ENCODE assay signal across 19 cellular contexts in genomic region chr9:113598451-113598850, GRCh38.
DNase-seq lines count a peak whose midpoint lies in the region; ATAC-seq and TF ChIP-seq lines count a peak whose summit lies in the region.
"Had no signal": no experiment of that assay in that cellular context is flagged by ENCODE, and none has a peak within 500 bp of the region (broad histone marks: within the 10 kb centered on the region; RNA-seq: fewer than 3 reads in every experiment).

No MANE protein-coding gene starts in this region.

- in situ Hi-C loops in ACHN (cut with HindIII; ENCODE audit: low pct_ligation_motif_present, low pct_unique_long_range_greater_than_20kb, low sequenced_read_pairs) = no loop called here

- H4K91ac ChIP-seq in trophoblast cell (ENCODE audit: low read depth, low read length) = no peak overlapping the region

- H3K4me1 ChIP-seq in BLaER1 treated with 17β-estradiol and CSF1 and Interleukin-3, amounts not matched to agents 10 nM and 100 nM = peaks cover 53 to 99% (median 87%) of the 10 kb centered on the region in 10 experiments
- H3K4me1 ChIP-seq in left ventricle myocardium inferior (peaks cover 97% of the 10 kb centered on the region), trophoblast cell (ENCODE audit: control insufficient read depth in 1 of 2, insufficient read depth in 2 of 2, low read length in 2 of 2) (peaks cover 55 to 60% of the 10 kb centered on the region in 2 experiments)

- peak overlapping the region in 2 of 11 experiments; percentile 8 to 22; a peak in 2 of 22 replicates for H3K9ac ChIP-seq in BLaER1 treated with 17β-estradiol and CSF1 and Interleukin-3, amounts not matched to agents 10 nM and 100 nM
- no peak overlapping the region for H3K9ac ChIP-seq in trophoblast cell (ENCODE audit: low read length)
- H3K9ac ChIP-seq: neural progenitor cell had no signal

- H3K79me2 ChIP-seq in trophoblast cell (ENCODE audit: control insufficient read depth, insufficient read depth, low read length, poor library complexity) = peaks cover 13% of the 10 kb centered on the region

- H2AFZ ChIP-seq in trophoblast cell (ENCODE audit: insufficient read depth, low read length, poor library complexity) = no peak overlapping the region
- H2AFZ ChIP-seq: neural progenitor cell had no signal

- H4K8ac ChIP-seq in trophoblast cell (ENCODE audit: low read depth, low read length) = no peak overlapping the region

- H3K4me3 ChIP-seq in BLaER1 treated with 17β-estradiol and CSF1 and Interleukin-3, amounts not matched to agents 10 nM and 100 nM = no peak overlapping the region
- H3K4me3 ChIP-seq in left ventricle myocardium inferior = peak overlapping the region; percentile 82
- no peak overlapping the region for H3K4me3 ChIP-seq in trophoblast cell (ENCODE audit: low read depth, low read length)
- H3K4me3 ChIP-seq: neural progenitor cell had no signal

- no peak overlapping the region for H3K14ac ChIP-seq in trophoblast cell (ENCODE audit: low read length)

- H3K27me3 ChIP-seq in BLaER1 treated with 17β-estradiol and CSF1 and Interleukin-3, amounts not matched to agents 10 nM and 100 nM = no peaks in the 10 kb centered on the region
- H3K27me3 ChIP-seq in left ventricle myocardium inferior (ENCODE audit: low read depth) (no peaks in the 10 kb centered on the region), trophoblast cell (ENCODE audit: insufficient read depth, low read length) (no peaks in the 10 kb centered on the region)
- H3K27me3 ChIP-seq: neural progenitor cell had no signal

- TF ChIP-seq CTCF in left ventricle myocardium inferior (IDR thresholded peaks at IDR 0.05; ENCODE audit: borderline replicate concordance) (no peak), GM10248 (IDR thresholded peaks at IDR 0.05; ENCODE audit: control extremely low read depth, extremely low read depth, low read depth, missing control alignments) (no peak)

- POLR2A ChIA-PET in GM10248 (lab: Yijun Ruan, JAX) = interaction anchor here (0.7 kb wide), 1 partner anchor 9 kb away, joined by 3 read pairs; no protein-coding TSS in a partner anchor

- no peak overlapping the region for H2AK5ac ChIP-seq in trophoblast cell (ENCODE audit: low read length)

- H3K4ac ChIP-seq in trophoblast cell (ENCODE audit: low read depth, low read length) = no peak overlapping the region

- H2BK12ac ChIP-seq in trophoblast cell (ENCODE audit: low read length) = peak overlapping the region; percentile 5

- H3K23ac ChIP-seq in trophoblast cell (ENCODE audit: low read length) = no peak overlapping the region

- no peak overlapping the region for H4K12ac ChIP-seq in trophoblast cell (ENCODE audit: low read depth, low read length)

- peaks cover 0 to 26% (median 0%) of the 10 kb centered on the region in 11 experiments; a peak in 6 of 22 replicates for H4K20me1 ChIP-seq in BLaER1 treated with 17β-estradiol and CSF1 and Interleukin-3, amounts not matched to agents 10 nM and 100 nM

- H2BK5ac ChIP-seq in trophoblast cell (ENCODE audit: low read depth, low read length, poor library complexity) = no peak overlapping the region

- H3K36me3 ChIP-seq in BLaER1 treated with 17β-estradiol and CSF1 and Interleukin-3, amounts not matched to agents 10 nM and 100 nM = peaks cover 11 to 30% (median 26%) of the 10 kb centered on the region in 11 experiments
- H3K36me3 ChIP-seq in left ventricle myocardium inferior (peaks cover 31% of the 10 kb centered on the region), trophoblast cell (ENCODE audit: control insufficient read depth in 1 of 2, insufficient read depth in 2 of 2, low read length in 2 of 2) (peaks cover 29 to 38% of the 10 kb centered on the region in 2 experiments)
- H3K36me3 ChIP-seq: neural progenitor cell had no signal

- no CpG with 5 or more reads among the region's 2 CpGs for WGBS in trophoblast cell (ENCODE audit: extremely low coverage, insufficient coverage, insufficient read length)

- peak overlapping the region in 1 of 11 experiments; percentile 34; a peak in 2 of 22 replicates for H3K27ac ChIP-seq in BLaER1 treated with 17β-estradiol and CSF1 and Interleukin-3, amounts not matched to agents 10 nM and 100 nM
- peak overlapping the region; percentile 94 for H3K27ac ChIP-seq in left ventricle myocardium inferior (replicated peaks)
- peak overlapping the region; percentile 22 for H3K27ac ChIP-seq in trophoblast cell (ENCODE audit: low read depth, low read length)
- H3K27ac ChIP-seq: HL-60, neural progenitor cell had no signal

- CTCF ChIA-PET in GM10248 (lab: Yijun Ruan, JAX) = interaction anchor here (0.9 to 6.9 kb wide), 3 partner anchors 10 to 60 kb away, joined by 3 to 42 read pairs (median 7); no protein-coding TSS in a partner anchor

- peaks cover 32% of the 10 kb centered on the region for H3K79me1 ChIP-seq in trophoblast cell (ENCODE audit: low read length)

- intact Hi-C loops in left ventricle myocardium inferior (cut with micrococcal nuclease) = no loop called here

- H3K4me2 ChIP-seq in BLaER1 treated with 17β-estradiol and CSF1 and Interleukin-3, amounts not matched to agents 10 nM and 100 nM = peak overlapping the region in 6 of 11 experiments; percentile 10 to 98 (median 33); a peak in 8 of 22 replicates
- no peak overlapping the region for H3K4me2 ChIP-seq in trophoblast cell (ENCODE audit: low read length)
- H3K4me2 ChIP-seq: neural progenitor cell had no signal

- no peaks in the 10 kb centered on the region for H3K9me3 ChIP-seq in BLaER1 treated with 17β-estradiol and CSF1 and Interleukin-3, amounts not matched to agents 10 nM and 100 nM (replicated peaks in 1 of 11)
- H3K9me3 ChIP-seq in left ventricle myocardium inferior (replicated peaks) (no peaks in the 10 kb centered on the region), trophoblast cell (ENCODE audit: insufficient read depth, low read depth, low read length) (no peaks in the 10 kb centered on the region)

- H3K18ac ChIP-seq in trophoblast cell (ENCODE audit: low read length) = no peak overlapping the region

- ATAC-seq in HG03457 (IDR thresholded peaks at IDR 0.05; ENCODE audit: unreplicated experiment) = no peak
- ATAC-seq: activated CD4-positive, alpha-beta T cell treated with anti-CD3 and anti-CD28 coated beads for 36 hours had no signal

- DNase-seq in RPMI7951 (ENCODE audit: low read depth) (peak; percentile 15), left ventricle myocardium inferior (no peak), trophoblast cell (no peak), cerebellar nuclear complex (lab: John Stamatoyannopoulos, UW) (no peak), ACHN (no peak), GM10248 (ENCODE audit: extremely low spot score) (no peak)
- DNase-seq: activated CD4-positive, alpha-beta T cell treated with anti-CD3 and anti-CD28 coated beads for 36 hours; activated CD8-positive, alpha-beta memory T cell treated with anti-CD3 and anti-CD28 coated beads, Interleukin-2, amount 50 U/mL, for 4 hours; activated naive CD4-positive, alpha-beta T cell treated with anti-CD3 and anti-CD28 coated beads, Interleukin-2, amount 10 ng/mL, durations not matched to agents 7 days and 5 days; CD4-positive, alpha-beta memory T cell; HCEC 1CT; hippocampal formation; NCI-H1694 treated with DMSO at 0.1 percent for 48 hours; NCI-H2227 treated with DMSO at 0.1 percent for 48 hours; substantia nigra had no signal

- no peak overlapping the region for H2BK120ac ChIP-seq in trophoblast cell (ENCODE audit: insufficient read depth, low read length, poor library complexity)
